ENCODE assay signal across 2 cellular contexts in genomic region chr3:100416863-100417262, GRCh38.
TF ChIP-seq lines count a peak whose summit lies in the region.

No MANE protein-coding gene starts in this region.

TF ChIP-seq in HepG2, 621 proteins besides CTCF, POLR2A, EP300 and RAD21:
- no peak for TF ChIP-seq MXD3 (CRISPR knock-in tag; IDR thresholded peaks at IDR 0.05)
- peak; percentile 66; the same call in 1 of the 2 replicates for TF ChIP-seq MAFF (IDR thresholded peaks at IDR 0.05; ENCODE audit: low read depth, low read length)
- TF ChIP-seq MAFK (conservative IDR thresholded peaks at IDR 0.05 in 1 of 2, IDR thresholded peaks at IDR 0.05 in 1 of 2; ENCODE audit: low read length in 2 of 2) = peak; percentile 40 to 76; a peak in 3 of 4 replicates

TF ChIP-seq in WTC11, 78 proteins besides CTCF, POLR2A, EP300 and RAD21:
- TF ChIP-seq ZMAT4 (CRISPR knock-in tag; IDR thresholded peaks at IDR 0.05) = no peak
- TF ChIP-seq ZNF121 (CRISPR knock-in tag; IDR thresholded peaks at IDR 0.05) = no peak
- no peak for TF ChIP-seq GTF2I (CRISPR knock-in tag; conservative IDR thresholded peaks at IDR 0.05)
- TF ChIP-seq ATF6 (CRISPR knock-in tag; IDR thresholded peaks at IDR 0.05) = no peak
- TF ChIP-seq ZNF532 (CRISPR knock-in tag; IDR thresholded peaks at IDR 0.05; ENCODE audit: borderline replicate concordance) = no peak
- no peak for TF ChIP-seq ZNF512 (CRISPR knock-in tag; IDR thresholded peaks at IDR 0.05; ENCODE audit: borderline replicate concordance)
